ENCODE assay signal across 28 cellular contexts in genomic region chr12:88127855-88128254, GRCh38. TPM values are rescaled to one million over a fixed set of nuclear protein-coding genes. Genes with fewer than 3 reads are reported as not detected.
DNase-seq lines count a peak whose midpoint lies in the region; ATAC-seq, FAIRE-seq and TF ChIP-seq lines count a peak whose summit lies in the region.
"Had no signal": no experiment of that assay in that cellular context is flagged by ENCODE, and none has a peak within 500 bp of the region (broad histone marks: within the 10 kb centered on the region; RNA-seq: fewer than 3 reads in every experiment).

No MANE protein-coding gene starts in this region.

- H3K9ac ChIP-seq in HepG2 (ENCODE audit: insufficient read depth, low read depth, low read length): no peak overlapping the region
- H3K9ac ChIP-seq: BLaER1; BLaER1 treated with 17β-estradiol and CSF1 and Interleukin-3, amounts not matched to agents 10 nM and 100 nM had no signal

- H2AFZ ChIP-seq in HepG2 (ENCODE audit: low read length): no peak overlapping the region

- peaks cover 0 to 2% of the 10 kb centered on the region in 2 experiments; a peak in 4 of 5 replicates for H3K36me3 ChIP-seq in HepG2 (replicated peaks in 1 of 2; ENCODE audit: control insufficient read depth in 1 of 2, insufficient read depth in 2 of 2, low read length in 2 of 2)
- peaks cover 0 to 4% (median 0%) of the 10 kb centered on the region in 4 donors for H3K36me3 ChIP-seq in right lobe of liver

- ATAC-seq in HepG2: no peak
- ATAC-seq in right lobe of liver: no peak
- ATAC-seq in A549: no peak
- no peak for ATAC-seq in left colon
- ATAC-seq: CD8-positive, alpha-beta T cell had no signal

- H3K9me3 ChIP-seq in HepG2 (ENCODE audit: low read length): no peaks in the 10 kb centered on the region
- H3K9me3 ChIP-seq in right lobe of liver: no peaks in the 10 kb centered on the region
- H3K9me3 ChIP-seq in A549: no peaks in the 10 kb centered on the region
- H3K9me3 ChIP-seq: BE2C; BLaER1; BLaER1 treated with 17β-estradiol and CSF1 and Interleukin-3, amounts not matched to agents 10 nM and 100 nM; Caco-2 had no signal

- no peak overlapping the region for H3K4me3 ChIP-seq in HepG2 (replicated peaks in 1 of 3; ENCODE audit: insufficient read depth in 1 of 3, low read depth in 2 of 3, low read length in 3 of 3)
- H3K4me3 ChIP-seq in right lobe of liver: no peak overlapping the region
- H3K4me3 ChIP-seq in A549: no peak overlapping the region
- H3K4me3 ChIP-seq: BLaER1; BLaER1 treated with 17β-estradiol and CSF1 and Interleukin-3, amounts not matched to agents 10 nM and 100 nM had no signal

- H3K27ac ChIP-seq in HepG2 (ENCODE audit: extremely low read length, insufficient read depth, low read length) (no peak overlapping the region), right lobe of liver (no peak overlapping the region), A549 (no peak overlapping the region)
- H3K27ac ChIP-seq: 22Rv1; BLaER1; BLaER1 treated with 17β-estradiol and CSF1 and Interleukin-3, amounts not matched to agents 10 nM and 100 nM; C4-2B had no signal

- DNase-seq in HepG2 (ENCODE audit: low spot score): peak; percentile 3
- no peak for DNase-seq in right lobe of liver
- no peak for DNase-seq in A549 (ENCODE audit: low read depth in 1 of 2, low spot score in 1 of 2)
- DNase-seq in left colon: no peak
- DNase-seq: 8988T; ACHN; AML-193; BE2C; C1 segment of cervical spinal cord; Caco-2; Calu3; CD4-positive, alpha-beta T cell; CD4-positive, CD25-positive, alpha-beta regulatory T cell; CD8-positive, alpha-beta memory T cell; CD8-positive, alpha-beta T cell; COR-L47; DMS 273 treated with DMSO at 0.1 percent for 48 hours; DMS153; DMS53; DMS79; DMS79 treated with DMSO at 0.1 percent for 48 hours; DND-41; EL had no signal

- intact Hi-C loops in HepG2 (cut with micrococcal nuclease; ENCODE audit: unreplicated experiment) (no loop called here), right lobe of liver (cut with DNase I) (no loop called here), left colon (cut with DNase I, micrococcal nuclease) (no loop called here)

- H3K4me1 ChIP-seq in HepG2 (ENCODE audit: insufficient read depth, low read length) (peaks cover 12% of the 10 kb centered on the region), right lobe of liver (no peaks in the 10 kb centered on the region), A549 (peaks cover 9% of the 10 kb centered on the region)
- H3K4me1 ChIP-seq: BE2C; BLaER1; BLaER1 treated with 17β-estradiol and CSF1 and Interleukin-3, amounts not matched to agents 10 nM and 100 nM had no signal

- FAIRE-seq in HepG2 (lab: Jason Lieb, UNC) (no peak), A549 (lab: Jason Lieb, UNC) (peak; percentile 18)
- FAIRE-seq: D721Med had no signal

- no peaks in the 10 kb centered on the region for H4K20me1 ChIP-seq in HepG2 (ENCODE audit: insufficient read depth, low read length)
- H4K20me1 ChIP-seq: BLaER1; BLaER1 treated with 17β-estradiol and CSF1 and Interleukin-3, amounts not matched to agents 10 nM and 100 nM had no signal

- POLR2A ChIA-PET in HepG2 (lab: Yijun Ruan, JAX): no interaction called here
- POLR2A ChIA-PET in A549 (lab: Yijun Ruan, JAX): no interaction called here

- no peak for TF ChIP-seq EP300 in HepG2 (IDR thresholded peaks at IDR 0.05; ENCODE audit: low read depth in 2 of 2, low read length in 2 of 2)
- TF ChIP-seq EP300 in HepG2 (CRISPR knock-in tag; IDR thresholded peaks at IDR 0.05; ENCODE audit: borderline replicate concordance): no peak
- no peak for TF ChIP-seq EP300 in A549 (IDR thresholded peaks at IDR 0.05)

- 92% methylated on average over 3 of the region's 3 CpGs for WGBS in HepG2 (ENCODE audit: low lambda C conversion rate)
- WGBS in right lobe of liver (ENCODE audit: insufficient coverage, low coverage, low lambda C conversion rate, missing lambda C conversion rate): 94% methylated on average over 3 of the region's 3 CpGs
- 93% methylated on average over 3 of the region's 3 CpGs for WGBS in A549 (ENCODE audit: missing lambda C conversion rate)

- TF ChIP-seq CTCF in HepG2 (CRISPR knock-in tag; IDR thresholded peaks at IDR 0.05) (no peak), right lobe of liver (IDR thresholded peaks at IDR 0.05) (no peak), A549 (IDR thresholded peaks at IDR 0.05) (no peak)

- BruUV-seq in HepG2 (replicated peaks; lab: Mats Ljungman, UMichigan): no TSS peak

- in situ Hi-C loops in HepG2 (cut with HindIII; ENCODE audit: extremely low pct_ligation_motif_present, low pct_unique_long_range_greater_than_20kb): loop anchor here (25.0 kb wide), 1 partner anchor 859 kb away; no protein-coding TSS in a partner anchor

- H3K27me3 ChIP-seq in HepG2 (ENCODE audit: control insufficient read depth in 1 of 2, insufficient read depth in 2 of 2, low read length in 2 of 2) (no peaks in the 10 kb centered on the region), right lobe of liver (no peaks in the 10 kb centered on the region)
- H3K27me3 ChIP-seq: BE2C; BLaER1; BLaER1 treated with 17β-estradiol and CSF1 and Interleukin-3, amounts not matched to agents 10 nM and 100 nM had no signal

- TF ChIP-seq POLR2A in HepG2 (IDR thresholded peaks at IDR 0.05; ENCODE audit: insufficient read depth in 1 of 2, low read depth in 2 of 2, low read length in 2 of 2) (no peak), right lobe of liver (IDR thresholded peaks at IDR 0.05) (no peak), A549 (IDR thresholded peaks at IDR 0.05; ENCODE audit: low read length) (no peak)

- TF ChIP-seq RAD21 in HepG2 (CRISPR knock-in tag; IDR thresholded peaks at IDR 0.05) (no peak), A549 (conservative IDR thresholded peaks at IDR 0.05 in 1 of 2, IDR thresholded peaks at IDR 0.05 in 1 of 2) (no peak)

- no peaks in the 10 kb centered on the region for H3K79me2 ChIP-seq in HepG2 (ENCODE audit: insufficient read depth, low read length)

- CTCF ChIA-PET in HepG2 (lab: Yijun Ruan, JAX; ENCODE audit: low intra/inter-chr PET ratio, low total read pairs): no interaction called here
- CTCF ChIA-PET in A549 (lab: Yijun Ruan, JAX): no interaction called here

- H3K4me2 ChIP-seq in HepG2 (ENCODE audit: low read depth, low read length) (no peak overlapping the region), A549 (no peak overlapping the region)
- H3K4me2 ChIP-seq: BLaER1; BLaER1 treated with 17β-estradiol and CSF1 and Interleukin-3, amounts not matched to agents 10 nM and 100 nM had no signal

RNA-seq across cellular contexts. Expression of gene CEP290, which starts 14.0 kb away (rescaled TPM):
- total RNA-seq in HepG2 (2016; rRNA removed; fragmentation: Illumina TruSeq; extraction: Trizol) (10.8 and 13.2 TPM in 2 replicates), right lobe of liver (1 to 10 TPM; 2.4 to 4.2 (median 3.5) TPM), left colon (1 to 10 TPM; 8.5 to 9.7 TPM)
- 2.0 and 2.2 TPM in 2 replicates for total RNA-seq in HepG2 (2016; cell fraction: cytosol; rRNA removed; fragmentation: Illumina TruSeq; extraction: Trizol; ENCODE audit: low read depth)
- 9.7 and 9.8 TPM in 2 replicates for total RNA-seq in HepG2 (2016; cell fraction: insoluble cytoplasmic fraction; rRNA removed; fragmentation: Illumina TruSeq; extraction: Trizol)
- total RNA-seq in HepG2 (2016; cell fraction: membrane; rRNA removed; fragmentation: Illumina TruSeq; extraction: Trizol): 3.1 and 4.5 TPM in 2 replicates
- 23.2 and 24.7 TPM in 2 replicates for total RNA-seq in HepG2 (2016; cell fraction: nucleus; rRNA removed; fragmentation: Illumina TruSeq; extraction: Trizol)
- polyA plus RNA-seq in HepG2 (2011; rRNA removed) (2.4 TPM in 2 replicates), A549 (2011; rRNA removed) (12.4 and 23.1 TPM in 2 replicates), A549 (2017; fragmentation: RNase III; extraction: RNeasy Plus Mini Kit Qiagen cat#74134 plus additional on column Dnase treatment) (6.7 to 7.9 TPM (median 6.8 TPM) in 3 replicates)
- polyA plus RNA-seq in HepG2 (2011; cell fraction: cytosol; rRNA removed): 1.9 and 2.8 TPM in 2 replicates
- 11.0 and 11.1 TPM in 2 replicates for polyA plus RNA-seq in HepG2 (2011; cell fraction: nucleus; rRNA removed)
- 4.3 and 4.8 TPM in 2 replicates for polyA plus RNA-seq in HepG2 (2012)
- polyA plus RNA-seq in HepG2 (2016; cell fraction: cytosol; fragmentation: Illumina TruSeq; extraction: Trizol; ENCODE audit: low read depth): 0.49 and 0.53 TPM in 2 replicates
- 7.8 and 10.1 TPM in 2 replicates for polyA plus RNA-seq in HepG2 (2016; cell fraction: insoluble cytoplasmic fraction; fragmentation: Illumina TruSeq; extraction: Trizol; ENCODE audit: low read depth)
- 0.85 and 1.5 TPM in 2 replicates for polyA plus RNA-seq in HepG2 (2016; cell fraction: membrane; fragmentation: Illumina TruSeq; extraction: Trizol; ENCODE audit: low read depth)
- 15.0 and 17.1 TPM in 2 replicates for polyA plus RNA-seq in HepG2 (2016; cell fraction: nucleus; fragmentation: Illumina TruSeq; extraction: Trizol; ENCODE audit: insufficient read depth, low read depth)
- 2.2 and 3.1 TPM in 2 replicates for polyA minus RNA-seq in HepG2 (2011; rRNA and poly(A)+ RNA removed; ENCODE audit: low replicate concordance)
- polyA minus RNA-seq in HepG2 (2011; cell fraction: cytosol; rRNA and poly(A)+ RNA removed): 3.3 and 4.1 TPM in 2 replicates
- polyA minus RNA-seq in HepG2 (2011; cell fraction: nucleus; rRNA and poly(A)+ RNA removed): 40.8 and 41.8 TPM in 2 replicates
- polyA plus RNA-seq in A549 (2012; cell fraction: cytosol; rRNA removed): 6.8 and 8.1 TPM in 2 replicates
- 3.8 and 4.9 TPM in 2 replicates for polyA plus RNA-seq in A549 (2012; cell fraction: nucleus; rRNA removed)
- 6.1 and 7.7 TPM in 2 replicates for polyA minus RNA-seq in A549 (2011; rRNA and poly(A)+ RNA removed)

RNA-seq across cellular contexts. Expression of gene TMTC3, which starts 14.3 kb away (rescaled TPM):
- 18.6 and 22.5 TPM in 2 replicates for total RNA-seq in HepG2 (2016; rRNA removed; fragmentation: Illumina TruSeq; extraction: Trizol)
- total RNA-seq in HepG2 (2016; cell fraction: cytosol; rRNA removed; fragmentation: Illumina TruSeq; extraction: Trizol; ENCODE audit: low read depth): 5.6 and 7.3 TPM in 2 replicates
- 18.4 and 24.0 TPM in 2 replicates for total RNA-seq in HepG2 (2016; cell fraction: insoluble cytoplasmic fraction; rRNA removed; fragmentation: Illumina TruSeq; extraction: Trizol)
- total RNA-seq in HepG2 (2016; cell fraction: membrane; rRNA removed; fragmentation: Illumina TruSeq; extraction: Trizol): 8.7 and 11.5 TPM in 2 replicates
- 22.3 and 26.5 TPM in 2 replicates for total RNA-seq in HepG2 (2016; cell fraction: nucleus; rRNA removed; fragmentation: Illumina TruSeq; extraction: Trizol)
- 4.2 and 6.3 TPM in 2 replicates for polyA plus RNA-seq in HepG2 (2011; rRNA removed)
- 1.8 and 3.5 TPM in 2 replicates for polyA plus RNA-seq in HepG2 (2011; cell fraction: cytosol; rRNA removed)
- 0.84 and 1.2 TPM in 2 replicates for polyA plus RNA-seq in HepG2 (2011; cell fraction: nucleus; rRNA removed)
- polyA plus RNA-seq in HepG2 (2012): 3.4 and 4.2 TPM in 2 replicates
- polyA plus RNA-seq in HepG2 (2016; cell fraction: cytosol; fragmentation: Illumina TruSeq; extraction: Trizol; ENCODE audit: low read depth): 0.27 and 0.31 TPM in 2 replicates
- polyA plus RNA-seq in HepG2 (2016; cell fraction: insoluble cytoplasmic fraction; fragmentation: Illumina TruSeq; extraction: Trizol; ENCODE audit: low read depth): 5.5 and 6.0 TPM in 2 replicates
- 0.89 and 1.1 TPM in 2 replicates for polyA plus RNA-seq in HepG2 (2016; cell fraction: membrane; fragmentation: Illumina TruSeq; extraction: Trizol; ENCODE audit: low read depth)
- polyA plus RNA-seq in HepG2 (2016; cell fraction: nucleus; fragmentation: Illumina TruSeq; extraction: Trizol; ENCODE audit: insufficient read depth, low read depth): 12.1 and 12.7 TPM in 2 replicates
- polyA minus RNA-seq in HepG2 (2011; rRNA and poly(A)+ RNA removed; ENCODE audit: low replicate concordance): 18.8 and 31.6 TPM in 2 replicates
- 19.4 and 20.7 TPM in 2 replicates for polyA minus RNA-seq in HepG2 (2011; cell fraction: cytosol; rRNA and poly(A)+ RNA removed)
- polyA minus RNA-seq in HepG2 (2011; cell fraction: nucleus; rRNA and poly(A)+ RNA removed): 8.9 and 12.7 TPM in 2 replicates
- 10 to 100 TPM in 4 of 6 experiments, 1 to 10 TPM in 2; 9.5 to 15.7 (median 12.8) TPM for total RNA-seq in right lobe of liver
- 32.7 and 34.9 TPM in 2 replicates for polyA plus RNA-seq in A549 (2011; rRNA removed)
- polyA plus RNA-seq in A549 (2012; cell fraction: cytosol; rRNA removed): 2.1 and 2.8 TPM in 2 replicates
- polyA plus RNA-seq in A549 (2012; cell fraction: nucleus; rRNA removed): 1.8 and 2.9 TPM in 2 replicates
- 10.8 to 12.0 TPM (median 11.5 TPM) in 3 replicates for polyA plus RNA-seq in A549 (2017; fragmentation: RNase III; extraction: RNeasy Plus Mini Kit Qiagen cat#74134 plus additional on column Dnase treatment)
- 50.1 and 62.0 TPM in 2 replicates for polyA minus RNA-seq in A549 (2011; rRNA and poly(A)+ RNA removed)
- 10 to 100 TPM; 13.0 to 15.2 TPM for total RNA-seq in left colon
